In the genomic region with DNA sequence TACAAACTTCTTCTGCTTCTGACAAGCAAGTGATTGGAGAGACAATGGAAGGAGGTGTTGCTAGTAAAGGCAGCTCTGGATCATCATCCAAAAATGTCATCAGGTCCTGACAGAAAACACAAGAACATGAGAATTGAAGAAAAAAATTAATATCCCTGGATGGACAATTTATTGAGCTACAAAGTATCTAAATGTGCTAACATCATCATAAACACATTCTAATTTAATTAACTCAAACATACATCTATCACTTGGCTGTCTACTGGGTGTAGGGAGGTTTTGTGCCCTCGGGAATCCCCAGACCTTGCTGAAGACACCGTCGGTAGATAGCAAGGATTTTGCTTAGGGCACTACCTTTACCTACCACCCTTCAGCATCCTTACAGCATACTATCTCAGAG, we compare ENCODE assay signal across 18 cellular contexts.
DNase-seq lines count a peak whose midpoint lies in the region; ATAC-seq, FAIRE-seq and TF ChIP-seq lines count a peak whose summit lies in the region.
"Had no signal": no experiment of that assay in that cellular context is flagged by ENCODE, and none has a peak within 500 bp of the region (broad histone marks: within the 10 kb centered on the region; RNA-seq: fewer than 3 reads in every experiment).

No MANE protein-coding gene starts in this region.

- no peak overlapping the region for H3K23ac ChIP-seq in IMR-90 (ENCODE audit: low read depth, low read length)

- peaks cover 3% of the 10 kb centered on the region; the same call in 1 of the 3 replicates for H3K4me1 ChIP-seq in A549
- H3K4me1 ChIP-seq in IMR-90 (ENCODE audit: control insufficient read depth, insufficient read depth, low read length), result peaks cover 5% of the 10 kb centered on the region; the same call in 1 of the 2 replicates
- H3K4me1 ChIP-seq in K562 (replicated peaks in 1 of 2; ENCODE audit: control insufficient read depth in 2 of 2, insufficient read depth in 2 of 2, low read length in 2 of 2), result peaks cover 0 to 19% of the 10 kb centered on the region in 2 experiments; a peak in 2 of 5 replicates
- H3K4me1 ChIP-seq: Caco-2 had no signal

- in situ Hi-C loops in IMR-90 (cut with MboI; ENCODE audit: low sequenced_read_pairs) (no loop called here), K562 (cut with MboI) (no loop called here)

- H3K4me2 ChIP-seq in A549 (no peak overlapping the region), IMR-90 (ENCODE audit: low read depth, low read length) (no peak overlapping the region), K562 (ENCODE audit: insufficient read depth, low read length) (no peak overlapping the region)
- H3K4me2 ChIP-seq: BLaER1, GM23338 had no signal

- intact Hi-C loops in IMR-90 (cut with micrococcal nuclease), result no loop called here
- intact Hi-C loops in K562 (cut with micrococcal nuclease), result no loop called here

- ATAC-seq in A549 (no peak), IMR-90 (ENCODE audit: low read depth) (no peak), K562 (no peak), HG03520 (IDR thresholded peaks at IDR 0.05; ENCODE audit: unreplicated experiment) (no peak)
- ATAC-seq: CD8-positive, alpha-beta T cell; GM12878; GM23338; HCT116 had no signal

- H3K9me3 ChIP-seq in A549, result no peaks in the 10 kb centered on the region
- H3K9me3 ChIP-seq in IMR-90 (ENCODE audit: control insufficient read depth, insufficient read depth, low read length), result no peaks in the 10 kb centered on the region
- H3K9me3 ChIP-seq in K562 (replicated peaks; ENCODE audit: control insufficient read depth, insufficient read depth, low read depth, low read length), result 0 out of 2 replicates have a peak, but pooled peaks cover 2% of the 10 kb centered on the region
- H3K9me3 ChIP-seq: BLaER1, Caco-2 had no signal

- FAIRE-seq in A549 (lab: Jason Lieb, UNC) (no peak), K562 (lab: Jason Lieb, UNC) (no peak)
- FAIRE-seq: G401.6, GM12878 had no signal

- no peak overlapping the region for H2AK9ac ChIP-seq in IMR-90 (replicated peaks; ENCODE audit: low read depth, low read length, poor library complexity)

- no peak overlapping the region for H3K4me3 ChIP-seq in A549
- no peak overlapping the region for H3K4me3 ChIP-seq in IMR-90 (ENCODE audit: insufficient read depth, low read depth, low read length)
- no peak overlapping the region for H3K4me3 ChIP-seq in K562
- H3K4me3 ChIP-seq: BLaER1, GM12878, GM23338 had no signal

- H4K5ac ChIP-seq in IMR-90 (ENCODE audit: low read depth, low read length), result no peak overlapping the region

- whole genome bisulfite sequencing in A549 (ENCODE audit: missing lambda C conversion rate), result 41% methylated on average over 3 of the region's 3 CpGs
- no CpG with 5 or more reads among the region's 3 CpGs for WGBS in IMR-90 (ENCODE audit: extremely low coverage in 2 of 2, insufficient read length in 1 of 2), 2 experiments
- WGBS in K562 (ENCODE audit: insufficient coverage, low coverage, missing lambda C conversion rate), result 34% methylated on average over 3 of the region's 3 CpGs

- no peak overlapping the region for H3K4ac ChIP-seq in IMR-90 (ENCODE audit: low read depth, low read length)

- dilution Hi-C loops in IMR-90 (cut with HindIII; ENCODE audit: low sequenced_read_pairs, unreplicated experiment), result no loop called here

- no peaks in the 10 kb centered on the region for H4K20me1 ChIP-seq in IMR-90 (ENCODE audit: insufficient read depth, low read length)
- no peaks in the 10 kb centered on the region for H4K20me1 ChIP-seq in K562 (replicated peaks; ENCODE audit: control insufficient read depth, insufficient read depth, low read length)
- H4K20me1 ChIP-seq: BLaER1 had no signal

- H2BK20ac ChIP-seq in IMR-90 (ENCODE audit: low read depth, low read length), result no peak overlapping the region

- H2AK5ac ChIP-seq in IMR-90 (ENCODE audit: low read depth, low read length), result no peak overlapping the region

- H3K9ac ChIP-seq in IMR-90 (ENCODE audit: low read depth, low read length) (no peak overlapping the region), K562 (ENCODE audit: insufficient read depth in 1 of 2, low read depth in 2 of 2, low read length in 2 of 2) (no peak overlapping the region; a peak in 1 of 4 replicates)
- H3K9ac ChIP-seq: BLaER1 had no signal

- H4K91ac ChIP-seq in IMR-90 (ENCODE audit: insufficient read depth, low read depth, low read length), result no peak overlapping the region

- no peak for TF ChIP-seq RAD21 in A549 (conservative IDR thresholded peaks at IDR 0.05 in 1 of 2, IDR thresholded peaks at IDR 0.05 in 1 of 2)
- no peak for TF ChIP-seq RAD21 in IMR-90 (IDR thresholded peaks at IDR 0.05; ENCODE audit: low read length)
- TF ChIP-seq RAD21 in K562 (CRISPR knock-in tag; conservative IDR thresholded peaks at IDR 0.05 in 1 of 2, IDR thresholded peaks at IDR 0.05 in 1 of 2), result no peak

- POLR2A ChIA-PET in A549 (lab: Yijun Ruan, JAX), result no interaction called here
- POLR2A ChIA-PET in IMR-90 (lab: Charles Lee; ENCODE audit: unreplicated experiment), result no interaction called here
- POLR2A ChIA-PET in K562 (lab: Yijun Ruan, JAX), result interaction anchor here (0.6 kb wide), 1 partner anchor 8 kb away, joined by 3 read pairs; no protein-coding TSS in a partner anchor

- BruUV-seq in IMR-90 (replicated peaks; lab: Mats Ljungman, UMichigan) (no TSS peak), K562 (replicated peaks; lab: Mats Ljungman, UMichigan) (no TSS peak)

- H3K14ac ChIP-seq in IMR-90 (replicated peaks; ENCODE audit: low read depth, low read length), result no peak overlapping the region

- DNase-seq in A549 (ENCODE audit: low read depth in 1 of 2, low spot score in 1 of 2) (no peak), IMR-90 (no peak), K562 (ENCODE audit: extremely low read depth in 1 of 4, low spot score in 3 of 4) (no peak), NCI-H2081 treated with DMSO at 0.1 percent for 48 hours (lab: John Stamatoyannopoulos, UW) (no peak), NOMO-1 treated with DMSO at 0.1 percent for 48 hours (lab: John Stamatoyannopoulos, UW; ENCODE audit: unreplicated experiment) (no peak)
- DNase-seq: Caco-2; CD4-positive, CD25-positive, alpha-beta regulatory T cell; CD8-positive, alpha-beta T cell; DMS153; DND-41; H9 had no signal

- H3K56ac ChIP-seq in IMR-90 (ENCODE audit: extremely low read depth, insufficient read depth, low read length), result no peak overlapping the region

- H3K79me1 ChIP-seq in IMR-90 (ENCODE audit: low read depth in 1 of 2, low read length in 2 of 2), result no peaks in the 10 kb centered on the region

- H3K27me3 ChIP-seq in IMR-90 (ENCODE audit: control insufficient read depth, insufficient read depth, low read length) (peaks cover 9% of the 10 kb centered on the region), K562 (ENCODE audit: control insufficient read depth in 2 of 2, insufficient read depth in 2 of 2, low read length in 2 of 2) (no peaks in the 10 kb centered on the region)
- H3K27me3 ChIP-seq: BLaER1 had no signal

- no peak overlapping the region for H3K18ac ChIP-seq in IMR-90 (ENCODE audit: low read depth, low read length)

- H3K36me3 ChIP-seq in IMR-90 (ENCODE audit: control insufficient read depth, insufficient read depth, low read length) (no peaks in the 10 kb centered on the region), K562 (ENCODE audit: control insufficient read depth, insufficient read depth, low read length) (no peaks in the 10 kb centered on the region)
- H3K36me3 ChIP-seq: BLaER1 had no signal

- no peak overlapping the region for H4K8ac ChIP-seq in IMR-90 (ENCODE audit: low read depth in 2 of 2, low read length in 2 of 2)

- TF ChIP-seq CTCF in A549 (IDR thresholded peaks at IDR 0.05) (no peak), IMR-90 (conservative IDR thresholded peaks at IDR 0.05; ENCODE audit: low read depth, low read length) (no peak), K562 (IDR thresholded peaks at IDR 0.05 in 2 of 3, conservative IDR thresholded peaks at IDR 0.05 in 1 of 3; ENCODE audit: insufficient read depth in 2 of 3, low read depth in 1 of 3, low read length in 3 of 3) (no peak)

- H2AFZ ChIP-seq in IMR-90 (replicated peaks; ENCODE audit: low read length, poor library complexity), result no peak overlapping the region
- peak overlapping the region; percentile 28 for H2AFZ ChIP-seq in K562 (ENCODE audit: low read depth, low read length)
- H2AFZ ChIP-seq: GM23338 had no signal

- no peaks in the 10 kb centered on the region for H3K79me2 ChIP-seq in K562 (ENCODE audit: control insufficient read depth, insufficient read depth, low read length)

- no peak for TF ChIP-seq EP300 in A549 (IDR thresholded peaks at IDR 0.05)
- no peak for TF ChIP-seq EP300 in K562 (IDR thresholded peaks at IDR 0.05; ENCODE audit: low read length)

- no peak overlapping the region for H2BK120ac ChIP-seq in IMR-90 (ENCODE audit: low read depth, low read length)

- H3K9me1 ChIP-seq in IMR-90 (ENCODE audit: insufficient read depth, low read length) (no peaks in the 10 kb centered on the region), K562 (ENCODE audit: control insufficient read depth, insufficient read depth, low read length) (no peaks in the 10 kb centered on the region)

- no peak overlapping the region for H2BK5ac ChIP-seq in IMR-90 (ENCODE audit: low read depth, low read length, poor library complexity, severe bottlenecking)

- TF ChIP-seq POLR2A in A549 (IDR thresholded peaks at IDR 0.05; ENCODE audit: low read length) (no peak), IMR-90 (IDR thresholded peaks at IDR 0.05; ENCODE audit: low read depth, low read length) (no peak), K562 (conservative IDR thresholded peaks at IDR 0.05) (no peak)

- H3K27ac ChIP-seq in A549 (no peak overlapping the region), IMR-90 (ENCODE audit: insufficient read depth, low read length) (no peak overlapping the region), K562 (ENCODE audit: extremely low read depth, low read depth, low read length) (peak overlapping the region; percentile 54; the same call in 1 of the 3 replicates)
- H3K27ac ChIP-seq: BLaER1, C4-2B had no signal

- H2BK15ac ChIP-seq in IMR-90 (ENCODE audit: low read depth, low read length), result no peak overlapping the region

- CTCF ChIA-PET in A549 (lab: Yijun Ruan, JAX) (no interaction called here), IMR-90 (lab: Yijun Ruan, JAX) (interaction anchor here (1.6 kb wide), 1 partner anchor 13 kb away, joined by 4 read pairs; no protein-coding TSS in a partner anchor), K562 (lab: Yijun Ruan, JAX; ENCODE audit: low intra/inter-chr PET ratio) (no interaction called here)

TF ChIP-seq in A549, 52 proteins besides CTCF, POLR2A, EP300 and RAD21 (continues in another document):
- TF ChIP-seq MAFK (IDR thresholded peaks at IDR 0.05; ENCODE audit: partially characterized antibody), result peak; percentile 52

TF ChIP-seq in IMR-90, 13 proteins besides CTCF, POLR2A, EP300 and RAD21:
- peak; percentile 62 for TF ChIP-seq MAFK (IDR thresholded peaks at IDR 0.05; ENCODE audit: low read depth, low read length)
- TF ChIP-seq RFX5 (IDR thresholded peaks at IDR 0.05; ENCODE audit: low read depth, low read length), result no peak

TF ChIP-seq in K562, 482 proteins besides CTCF, POLR2A, EP300 and RAD21 (continues in another document):
- no peak for TF ChIP-seq NRF1 (conservative IDR thresholded peaks at IDR 0.05 in 1 of 2, IDR thresholded peaks at IDR 0.05 in 1 of 2)
